Comparison of ENCODE assay signal across 19 cellular contexts in genomic region chr17:70271200-70271599, GRCh38.
"Had no signal": no experiment of that assay in that cellular context is flagged by ENCODE, and none has a peak within 500 bp of the region (broad histone marks: within the 10 kb centered on the region; RNA-seq: fewer than 3 reads in every experiment).

No MANE protein-coding gene starts in this region.

- FAIRE-seq: kidney had no signal

- H3K4me1 ChIP-seq: esophagus muscularis mucosa, gastroesophageal sphincter, lower lobe of right lung, tibial artery, upper lobe of left lung, uterus had no signal

- DNase-seq: effector memory CD8-positive, alpha-beta T cell; glutamatergic neuron; kidney; left cardiac atrium; left ventricle myocardium inferior; lower lobe of right lung; mesenchymal stem cell; naive thymus-derived CD8-positive, alpha-beta T cell; nucleus accumbens; ovary; right cardiac atrium; stimulated activated CD4-positive, alpha-beta T cell treated with anti-CD3 and anti-CD28 coated beads, Interleukin-4, amount 100 ng/mL, for 1 hour; tibial artery; uterus had no signal

- H3K4me3 ChIP-seq: esophagus muscularis mucosa, gastroesophageal sphincter, left ventricle myocardium inferior, lower lobe of right lung, ovary, tibial artery, upper lobe of left lung, uterus had no signal

- ATAC-seq: effector memory CD8-positive, alpha-beta T cell; gastroesophageal sphincter; left cardiac atrium; lower lobe of right lung; naive thymus-derived CD8-positive, alpha-beta T cell; right cardiac atrium; stimulated activated memory B cell treated with anti-CD40 and anti-IgM and Interleukin-4, amounts not matched to agents 10 μg/mL and 1 μg/mL and 100 μg/mL, for 72 hours had no signal

- H3K27ac ChIP-seq: epithelial cell of prostate, esophagus muscularis mucosa, gastroesophageal sphincter, left ventricle myocardium inferior, lower lobe of right lung, ovary, tibial artery, upper lobe of left lung, uterus had no signal

- H3K9me3 ChIP-seq: esophagus muscularis mucosa, gastroesophageal sphincter, left ventricle myocardium inferior, lower lobe of right lung, ovary, tibial artery, upper lobe of left lung, uterus had no signal

- H3K36me3 ChIP-seq: esophagus muscularis mucosa, gastroesophageal sphincter, left ventricle myocardium inferior, lower lobe of right lung, ovary, tibial artery, upper lobe of left lung, uterus had no signal

- H3K27me3 ChIP-seq: esophagus muscularis mucosa, gastroesophageal sphincter, ovary, tibial artery, upper lobe of left lung, uterus had no signal
